In genomic region chr2:36967236-36967876, GRCh38 we compare ENCODE assay signal across 8 cellular contexts. TPM values are rescaled to one million over a fixed set of nuclear protein-coding genes. Genes with fewer than 3 reads are reported as not detected.
DNase-seq lines count a peak whose midpoint lies in the region; ATAC-seq and TF ChIP-seq lines count a peak whose summit lies in the region.

No MANE protein-coding gene starts in this region.

- POLR2A ChIA-PET in activated CD4-positive, alpha-beta T cell treated with anti-CD3 and anti-CD28 coated beads, Interleukin-2, amount 10 ng/mL, durations not matched to agents 7 days and 5 days (lab: Charles Lee) = interaction anchor here (1.3 kb wide), 1 partner anchor 117 kb away, joined by 4 read pairs; the partner anchor contains the start of genes GPATCH11 and HEATR5B

- no peak for TF ChIP-seq CTCF in foreskin fibroblast (IDR thresholded peaks at IDR 0.05; ENCODE audit: low read depth, low read length)

- DNase-seq in activated CD4-positive, alpha-beta T cell treated with anti-CD3 and anti-CD28 coated beads, Interleukin-2, amount 10 ng/mL, durations not matched to agents 7 days and 5 days = no peak
- no peak for DNase-seq in activated CD4-positive, alpha-beta T cell treated with anti-CD3 and anti-CD28 coated beads for 4 hours
- DNase-seq in SW480 (ENCODE audit: low spot score) = peak; percentile 22
- DNase-seq in foreskin fibroblast = no peak
- peak; percentile 16 for DNase-seq in retina
- DNase-seq in activated effector memory CD4-positive, alpha-beta T cell treated with Interleukin-2 at 50 U/mL for 16 hours = no peak

- no peaks in the 10 kb centered on the region for H3K27me3 Mint-ChIP-seq in activated CD4-positive, alpha-beta T cell treated with anti-CD3 and anti-CD28 coated beads, Interleukin-2, amount 10 ng/mL, durations not matched to agents 7 days and 5 days

- ATAC-seq in HG03460 (IDR thresholded peaks at IDR 0.05; ENCODE audit: unreplicated experiment) = no peak
- ATAC-seq in HG03108 (IDR thresholded peaks at IDR 0.05; ENCODE audit: unreplicated experiment) = no peak

- H3K27ac Mint-ChIP-seq in activated CD4-positive, alpha-beta T cell treated with anti-CD3 and anti-CD28 coated beads, Interleukin-2, amount 10 ng/mL, durations not matched to agents 7 days and 5 days = peak overlapping the region; percentile 96

- H3K4me3 ChIP-seq in foreskin fibroblast (ENCODE audit: low read depth in 1 of 2, low read length in 2 of 2) = peak overlapping the region; percentile 77 to 90

- H3K9me3 Mint-ChIP-seq in activated CD4-positive, alpha-beta T cell treated with anti-CD3 and anti-CD28 coated beads, Interleukin-2, amount 10 ng/mL, durations not matched to agents 7 days and 5 days = no peaks in the 10 kb centered on the region

- peaks cover 19% of the 10 kb centered on the region for H3K36me3 Mint-ChIP-seq in activated CD4-positive, alpha-beta T cell treated with anti-CD3 and anti-CD28 coated beads, Interleukin-2, amount 10 ng/mL, durations not matched to agents 7 days and 5 days (ENCODE audit: low read depth)

- peaks cover 44% of the 10 kb centered on the region for H3K4me1 Mint-ChIP-seq in activated CD4-positive, alpha-beta T cell treated with anti-CD3 and anti-CD28 coated beads, Interleukin-2, amount 10 ng/mL, durations not matched to agents 7 days and 5 days

- CTCF ChIA-PET in activated CD4-positive, alpha-beta T cell treated with anti-CD3 and anti-CD28 coated beads, Interleukin-2, amount 10 ng/mL, durations not matched to agents 7 days and 5 days (lab: Charles Lee) = interaction anchor here (0.6 kb wide), 1 partner anchor 1112 kb away, joined by 4 read pairs; no protein-coding TSS in a partner anchor

- peak overlapping the region; percentile 75 for H3K4me3 Mint-ChIP-seq in activated CD4-positive, alpha-beta T cell treated with anti-CD3 and anti-CD28 coated beads, Interleukin-2, amount 10 ng/mL, durations not matched to agents 7 days and 5 days

RNA-seq across cellular contexts. Expression of gene STRN, which starts 1.0 kb away (rescaled TPM):
- 10 to 100 TPM; 39.4 to 39.5 TPM for total RNA-seq in activated CD4-positive, alpha-beta T cell treated with anti-CD3 and anti-CD28 coated beads, Interleukin-2, amount 10 ng/mL, durations not matched to agents 7 days and 5 days

Comparison
In these comparisons a context has a peak if more than half of its experiments do, and no peak if none do; other contexts are left out.
1. DNase-seq: peak in SW480 (single experiment) and retina (single experiment); none in activated CD4-positive, alpha-beta T cell treated with anti-CD3 and anti-CD28 coated beads, Interleukin-2, amount 10 ng/mL, durations not matched to agents 7 days and 5 days (single experiment), activated CD4-positive, alpha-beta T cell treated with anti-CD3 and anti-CD28 coated beads for 4 hours (0 of 2), foreskin fibroblast (0 of 2) and activated effector memory CD4-positive, alpha-beta T cell treated with Interleukin-2 at 50 U/mL for 16 hours (single experiment).